In the genomic region with DNA sequence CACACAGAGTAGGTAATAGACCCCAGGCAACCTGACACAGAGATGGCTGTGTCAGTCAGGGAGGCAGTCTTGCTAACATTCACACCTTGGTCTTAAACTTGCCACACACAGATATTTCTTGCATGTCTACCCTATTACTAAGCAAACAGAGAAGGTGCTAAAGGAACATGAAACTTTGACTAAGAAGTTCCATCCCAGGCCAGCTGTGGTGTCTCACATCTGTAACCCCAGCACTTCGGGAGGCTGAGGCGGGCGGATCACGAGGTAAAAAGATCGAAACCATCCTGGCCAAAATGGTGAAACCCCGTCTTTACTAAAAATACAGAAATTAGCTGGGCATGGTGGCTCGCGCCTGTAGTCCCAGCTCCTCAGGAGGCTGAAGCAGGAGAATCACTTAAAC, we compare ENCODE assay signal across 1 cellular context.
TF ChIP-seq lines count a peak whose summit lies in the region.

No MANE protein-coding gene starts in this region.

TF ChIP-seq in GM23338, 12 proteins besides CTCF, POLR2A, EP300 and RAD21 (continued from another document):
- TF ChIP-seq, protein P1, sequence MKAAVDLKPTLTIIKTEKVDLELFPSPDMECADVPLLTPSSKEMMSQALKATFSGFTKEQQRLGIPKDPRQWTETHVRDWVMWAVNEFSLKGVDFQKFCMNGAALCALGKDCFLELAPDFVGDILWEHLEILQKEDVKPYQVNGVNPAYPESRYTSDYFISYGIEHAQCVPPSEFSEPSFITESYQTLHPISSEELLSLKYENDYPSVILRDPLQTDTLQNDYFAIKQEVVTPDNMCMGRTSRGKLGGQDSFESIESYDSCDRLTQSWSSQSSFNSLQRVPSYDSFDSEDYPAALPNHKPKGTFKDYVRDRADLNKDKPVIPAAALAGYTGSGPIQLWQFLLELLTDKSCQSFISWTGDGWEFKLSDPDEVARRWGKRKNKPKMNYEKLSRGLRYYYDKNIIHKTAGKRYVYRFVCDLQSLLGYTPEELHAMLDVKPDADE (IDR thresholded peaks at IDR 0.05), result no peak
- TF ChIP-seq, protein P2, sequence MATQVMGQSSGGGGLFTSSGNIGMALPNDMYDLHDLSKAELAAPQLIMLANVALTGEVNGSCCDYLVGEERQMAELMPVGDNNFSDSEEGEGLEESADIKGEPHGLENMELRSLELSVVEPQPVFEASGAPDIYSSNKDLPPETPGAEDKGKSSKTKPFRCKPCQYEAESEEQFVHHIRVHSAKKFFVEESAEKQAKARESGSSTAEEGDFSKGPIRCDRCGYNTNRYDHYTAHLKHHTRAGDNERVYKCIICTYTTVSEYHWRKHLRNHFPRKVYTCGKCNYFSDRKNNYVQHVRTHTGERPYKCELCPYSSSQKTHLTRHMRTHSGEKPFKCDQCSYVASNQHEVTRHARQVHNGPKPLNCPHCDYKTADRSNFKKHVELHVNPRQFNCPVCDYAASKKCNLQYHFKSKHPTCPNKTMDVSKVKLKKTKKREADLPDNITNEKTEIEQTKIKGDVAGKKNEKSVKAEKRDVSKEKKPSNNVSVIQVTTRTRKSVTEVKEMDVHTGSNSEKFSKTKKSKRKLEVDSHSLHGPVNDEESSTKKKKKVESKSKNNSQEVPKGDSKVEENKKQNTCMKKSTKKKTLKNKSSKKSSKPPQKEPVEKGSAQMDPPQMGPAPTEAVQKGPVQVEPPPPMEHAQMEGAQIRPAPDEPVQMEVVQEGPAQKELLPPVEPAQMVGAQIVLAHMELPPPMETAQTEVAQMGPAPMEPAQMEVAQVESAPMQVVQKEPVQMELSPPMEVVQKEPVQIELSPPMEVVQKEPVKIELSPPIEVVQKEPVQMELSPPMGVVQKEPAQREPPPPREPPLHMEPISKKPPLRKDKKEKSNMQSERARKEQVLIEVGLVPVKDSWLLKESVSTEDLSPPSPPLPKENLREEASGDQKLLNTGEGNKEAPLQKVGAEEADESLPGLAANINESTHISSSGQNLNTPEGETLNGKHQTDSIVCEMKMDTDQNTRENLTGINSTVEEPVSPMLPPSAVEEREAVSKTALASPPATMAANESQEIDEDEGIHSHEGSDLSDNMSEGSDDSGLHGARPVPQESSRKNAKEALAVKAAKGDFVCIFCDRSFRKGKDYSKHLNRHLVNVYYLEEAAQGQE (IDR thresholded peaks at IDR 0.05; ENCODE audit: unreplicated experiment), result no peak
- TF ChIP-seq ZNF331 (CRISPR knock-in tag; IDR thresholded peaks at IDR 0.05; ENCODE audit: low read depth), result no peak
